In the genomic region with DNA sequence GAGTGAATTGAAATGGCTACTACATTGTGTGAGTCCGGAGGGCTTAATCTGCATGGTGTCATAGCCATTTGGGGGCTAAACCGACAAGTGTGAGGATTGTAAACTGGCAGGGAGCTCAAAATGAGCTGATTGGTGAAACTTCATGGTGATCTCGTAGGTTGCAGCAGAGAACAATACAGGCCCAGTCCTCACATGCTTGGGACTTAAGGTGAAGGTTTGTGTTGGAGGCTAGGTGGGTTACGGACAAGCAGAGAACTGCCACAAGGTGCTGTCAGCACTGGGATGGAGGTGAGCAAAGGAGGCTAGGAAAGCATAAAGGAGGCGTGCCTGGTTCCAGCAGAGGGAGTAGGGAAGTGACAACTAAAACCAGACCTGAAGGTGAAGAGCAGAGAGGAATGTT, we compare ENCODE assay signal across 2 cellular contexts.
TF ChIP-seq lines count a peak whose summit lies in the region.

No MANE protein-coding gene starts in this region.

TF ChIP-seq in GM23338, 12 proteins besides CTCF, POLR2A, EP300 and RAD21:
- TF ChIP-seq JUNB (IDR thresholded peaks at IDR 0.05; ENCODE audit: unreplicated experiment) (no peak), ETS1 (IDR thresholded peaks at IDR 0.05) (no peak), CREB1 (CRISPR knock-in tag; IDR thresholded peaks at IDR 0.05; ENCODE audit: low read depth) (no peak), NANOG (IDR thresholded peaks at IDR 0.05; ENCODE audit: borderline replicate concordance) (no peak), ZNF331 (CRISPR knock-in tag; IDR thresholded peaks at IDR 0.05; ENCODE audit: low read depth) (no peak), STAT1 (IDR thresholded peaks at IDR 0.05; ENCODE audit: unreplicated experiment) (no peak)

TF ChIP-seq in HepG2, 621 proteins besides CTCF, POLR2A, EP300 and RAD21:
- TF ChIP-seq HCFC1 (IDR thresholded peaks at IDR 0.05; ENCODE audit: low read depth, low read length) (no peak), ZNF264 (CRISPR knock-in tag; IDR thresholded peaks at IDR 0.05) (no peak), SNAI1 (CRISPR knock-in tag; IDR thresholded peaks at IDR 0.05; ENCODE audit: borderline replicate concordance) (no peak), IKZF4 (CRISPR knock-in tag; IDR thresholded peaks at IDR 0.05; ENCODE audit: borderline replicate concordance, low read depth, not compliant biosample characterization) (no peak), ZKSCAN5 (CRISPR knock-in tag; IDR thresholded peaks at IDR 0.05) (peak; percentile 63; the same call in 1 of the 2 replicates), PRMT3 (CRISPR knock-in tag; IDR thresholded peaks at IDR 0.05; ENCODE audit: borderline replicate concordance, low read depth) (no peak)
